ENCODE assay signal across 10 cellular contexts in genomic region chr1:109802901-109803561, GRCh38. TPM values are rescaled to one million over a fixed set of nuclear protein-coding genes. Genes with fewer than 3 reads are reported as not detected.
DNase-seq lines count a peak whose midpoint lies in the region; ATAC-seq and TF ChIP-seq lines count a peak whose summit lies in the region.
"Had no signal": no experiment of that assay in that cellular context is flagged by ENCODE, and none has a peak within 500 bp of the region (broad histone marks: within the 10 kb centered on the region; RNA-seq: fewer than 3 reads in every experiment).

No MANE protein-coding gene starts in this region.

- H3K4me1 Mint-ChIP-seq in mesothelial cell of epicardium: peaks cover 12% of the 10 kb centered on the region

- H3K4me1 ChIP-seq in spleen: peaks cover 0 to 88% (median 38%) of the 10 kb centered on the region in 6 donors

- ATAC-seq in left cardiac atrium (peak; percentile 18 to 44), GM19395 (IDR thresholded peaks at IDR 0.05; ENCODE audit: unreplicated experiment) (no peak)

- H3K4me3 Mint-ChIP-seq in mesothelial cell of epicardium: no peak overlapping the region

- TF ChIP-seq POLR2A in spleen (IDR thresholded peaks at IDR 0.05): no peak

- no peak overlapping the region for H3K27ac Mint-ChIP-seq in mesothelial cell of epicardium

- WGBS in spleen, 5 donors: 72 to 84% (median 82%) methylated on average over 5 of the region's 5 CpGs

- H3K9me3 Mint-ChIP-seq in mesothelial cell of epicardium: no peaks in the 10 kb centered on the region

- no peaks in the 10 kb centered on the region for H3K36me3 ChIP-seq in MG63
- no peaks in the 10 kb centered on the region for H3K36me3 ChIP-seq in spleen

- H3K36me3 Mint-ChIP-seq in mesothelial cell of epicardium: no peaks in the 10 kb centered on the region

- peak; percentile 98 for DNase-seq in MG63
- DNase-seq in activated effector memory CD4-positive, alpha-beta T cell treated with anti-CD3 and anti-CD28 coated beads, Interleukin-2, amount 50 U/mL, for 16 hours: peak; percentile 62
- no peak for DNase-seq in left cardiac atrium
- DNase-seq in spleen: no peak
- DNase-seq in glomerular visceral epithelial cell (ENCODE audit: extremely low spot score): no peak
- no peak for DNase-seq in mesothelial cell of epicardium (ENCODE audit: low spot score in 2 of 2, unreplicated experiment in 2 of 2)
- no peak for DNase-seq in DMS79 (lab: John Stamatoyannopoulos, UW)
- DNase-seq: NCI-H2107 had no signal

- intact Hi-C loops in left cardiac atrium (cut with DNase I) (no loop called here), spleen (cut with DNase I; ENCODE audit: low total_unique reads) (no loop called here)

- H3K4me3 ChIP-seq in MG63 (no peak overlapping the region), spleen (no peak overlapping the region)

- no peaks in the 10 kb centered on the region for H3K27me3 Mint-ChIP-seq in mesothelial cell of epicardium (ENCODE audit: low read depth)

- H3K9me3 ChIP-seq in MG63: no peaks in the 10 kb centered on the region
- no peaks in the 10 kb centered on the region for H3K9me3 ChIP-seq in spleen

- TF ChIP-seq CTCF in spleen (IDR thresholded peaks at IDR 0.05 in 8 of 11, conservative IDR thresholded peaks at IDR 0.05 in 3 of 11): no peak
- no peak for TF ChIP-seq CTCF in mesothelial cell of epicardium (IDR thresholded peaks at IDR 0.05; ENCODE audit: unreplicated experiment)

- no peaks in the 10 kb centered on the region for H3K27me3 ChIP-seq in MG63
- H3K27me3 ChIP-seq in spleen (replicated peaks in 1 of 7): no peaks in the 10 kb centered on the region

- peak overlapping the region in 7 of 8 donors; percentile 23 to 78 (median 71) for H3K27ac ChIP-seq in spleen

RNA-seq across cellular contexts. Expression of gene EPS8L3, which starts 39.3 kb away (rescaled TPM):
- total RNA-seq in MG63 (2014; rRNA removed; shearing (Covaris generic); ENCODE audit: low replicate concordance): not detected in 2 replicates
- total RNA-seq in left cardiac atrium (not detected), spleen (1 to 10 TPM in 1 of 7 donors, not detected in 6; 1.2 TPM), mesothelial cell of epicardium (0.13 to 0.34 TPM in 2 of 3 replicates, not detected in the other)
- not detected for polyA plus RNA-seq in spleen
- total RNA-seq: T-helper 2 cell treated with Interferon-gamma antibody and Interleukin-4, amounts not matched to agents 100 ng/mL and 5 ng/mL, for 36 hours had no signal

Comparison
In these comparisons a context has a peak if more than half of its experiments do, and no peak if none do; other contexts are left out.
1. DNase-seq: peak in MG63 (single experiment) and activated effector memory CD4-positive, alpha-beta T cell treated with anti-CD3 and anti-CD28 coated beads, Interleukin-2, amount 50 U/mL, for 16 hours (single experiment); none in left cardiac atrium (single experiment), spleen (single experiment), glomerular visceral epithelial cell (single experiment), mesothelial cell of epicardium (0 of 2) and DMS79 (single experiment).